In genomic region chr14:100275214-100275613, GRCh38 we compare ENCODE assay signal across 23 cellular contexts. TPM values are rescaled to one million over a fixed set of nuclear protein-coding genes. Genes with fewer than 3 reads are reported as not detected.
DNase-seq lines count a peak whose midpoint lies in the region; ATAC-seq and TF ChIP-seq lines count a peak whose summit lies in the region.
"Had no signal": no experiment of that assay in that cellular context is flagged by ENCODE, and none has a peak within 500 bp of the region (broad histone marks: within the 10 kb centered on the region; RNA-seq: fewer than 3 reads in every experiment).

No MANE protein-coding gene starts in this region.

- ATAC-seq in T-cell (replicated peaks in 1 of 4) (no peak), HG02852 (IDR thresholded peaks at IDR 0.05; ENCODE audit: unreplicated experiment) (no peak)
- peak; percentile 52 for ATAC-seq in stimulated activated naive CD8-positive, alpha-beta T cell treated with anti-CD3 and anti-CD28 coated beads, Interleukin-15, amount 100 ng/mL, for 72 hours
- ATAC-seq: gastroesophageal sphincter had no signal

- TF ChIP-seq POLR2A in testis (IDR thresholded peaks at IDR 0.05) = no peak

- peaks cover 67% of the 10 kb centered on the region for H3K4me1 Mint-ChIP-seq in activated naive CD4-positive, alpha-beta T cell treated with anti-CD3 and anti-CD28 coated beads, Interleukin-2, amount 50 U/mL, for 24 hours
- peaks cover 41 to 70% (median 70%) of the 10 kb centered on the region in 3 donors for H3K4me1 Mint-ChIP-seq in T-cell
- H3K4me1 Mint-ChIP-seq in stimulated activated naive CD8-positive, alpha-beta T cell treated with anti-CD3 and anti-CD28 coated beads, Interleukin-15, amount 100 ng/mL, for 72 hours = peaks cover 58% of the 10 kb centered on the region

- no peak overlapping the region for H3K27ac ChIP-seq in iPS-18a (ENCODE audit: low read length)
- no peak overlapping the region for H3K27ac ChIP-seq in testis

- H3K4me1 ChIP-seq in iPS-18a (ENCODE audit: control insufficient read depth, low read depth, low read length) = peaks cover 14% of the 10 kb centered on the region
- H3K4me1 ChIP-seq in testis = no peaks in the 10 kb centered on the region

- H3K9me3 ChIP-seq in iPS-18a (ENCODE audit: control insufficient read depth, low read depth, low read length) = no peaks in the 10 kb centered on the region
- no peaks in the 10 kb centered on the region for H3K9me3 ChIP-seq in testis
- H3K9me3 ChIP-seq: gastroesophageal sphincter had no signal

- POLR2A ChIA-PET in T-cell (lab: Charles Lee) = no interaction called here

- H3K9ac ChIP-seq in iPS-18a (ENCODE audit: low read length) = peak overlapping the region; percentile 8

- peak overlapping the region; percentile 81 for H3K27ac Mint-ChIP-seq in activated naive CD4-positive, alpha-beta T cell treated with anti-CD3 and anti-CD28 coated beads, Interleukin-2, amount 50 U/mL, for 24 hours
- peak overlapping the region; percentile 70 to 71 for H3K27ac Mint-ChIP-seq in T-cell
- peak overlapping the region in 1 of 2 donors; percentile 44 for H3K27ac Mint-ChIP-seq in stimulated activated naive CD8-positive, alpha-beta T cell treated with anti-CD3 and anti-CD28 coated beads, Interleukin-15, amount 100 ng/mL, for 72 hours

- H3K27me3 ChIP-seq in iPS-18a (ENCODE audit: control insufficient read depth, insufficient read depth, low read length) = no peaks in the 10 kb centered on the region
- no peaks in the 10 kb centered on the region for H3K27me3 ChIP-seq in testis
- H3K27me3 ChIP-seq: gastroesophageal sphincter had no signal

- CTCF ChIA-PET in T-cell (lab: Charles Lee) = no interaction called here

- no peak for TF ChIP-seq CTCF in testis (IDR thresholded peaks at IDR 0.05)

- 74 to 75% methylated on average over 7 of the region's 7 CpGs for WGBS in testis, 2 donors

- no peak overlapping the region for H3K4me3 Mint-ChIP-seq in activated naive CD4-positive, alpha-beta T cell treated with anti-CD3 and anti-CD28 coated beads, Interleukin-2, amount 50 U/mL, for 24 hours
- H3K4me3 Mint-ChIP-seq in T-cell = no peak overlapping the region
- no peak overlapping the region for H3K4me3 Mint-ChIP-seq in stimulated activated naive CD8-positive, alpha-beta T cell treated with anti-CD3 and anti-CD28 coated beads, Interleukin-15, amount 100 ng/mL, for 72 hours
- H3K4me3 Mint-ChIP-seq: T-helper 1 cell treated with Interleukin-12 subunit alpha and Interleukin-12 subunit beta and Interleukin-4 antibody, amounts not matched to agents 30 μg/mL and 1 μg/mL, for 36 hours had no signal

- no peaks in the 10 kb centered on the region for H3K9me3 Mint-ChIP-seq in activated naive CD4-positive, alpha-beta T cell treated with anti-CD3 and anti-CD28 coated beads, Interleukin-2, amount 50 U/mL, for 24 hours
- no peaks in the 10 kb centered on the region for H3K9me3 Mint-ChIP-seq in T-cell
- H3K9me3 Mint-ChIP-seq in stimulated activated naive CD8-positive, alpha-beta T cell treated with anti-CD3 and anti-CD28 coated beads, Interleukin-15, amount 100 ng/mL, for 72 hours = no peaks in the 10 kb centered on the region
- H3K9me3 Mint-ChIP-seq: T-helper 1 cell treated with Interleukin-12 subunit alpha and Interleukin-12 subunit beta and Interleukin-4 antibody, amounts not matched to agents 30 μg/mL and 1 μg/mL, for 36 hours had no signal

- no peak for DNase-seq in activated naive CD4-positive, alpha-beta T cell (lab: John Stamatoyannopoulos, UW)
- no peak for DNase-seq in T-cell
- DNase-seq in stimulated activated naive CD8-positive, alpha-beta T cell treated with anti-CD3 and anti-CD28 coated beads, Interleukin-15, amount 100 ng/mL, for 72 hours = no peak
- DNase-seq in putamen (ENCODE audit: low spot score) = no peak
- DNase-seq in testis = no peak
- DNase-seq: activated CD4-positive, CD25-positive, alpha-beta regulatory T cell treated with anti-CD3 and anti-CD28 coated beads, Interleukin-2, amount 50 U/mL, for 72 hours; anterior cingulate cortex; GDM1; NCI-H146; NCI-H446 treated with DMSO at 0.1 percent for 48 hours; Right ventricle myocardium superior; stimulated activated CD4-positive, alpha-beta T cell treated with anti-CD3 and anti-CD28 coated beads, Interleukin-15, amount 100 ng/mL, for 24 hours had no signal

- no peaks in the 10 kb centered on the region for H3K27me3 Mint-ChIP-seq in activated naive CD4-positive, alpha-beta T cell treated with anti-CD3 and anti-CD28 coated beads, Interleukin-2, amount 50 U/mL, for 24 hours
- H3K27me3 Mint-ChIP-seq in T-cell = no peaks in the 10 kb centered on the region
- H3K27me3 Mint-ChIP-seq in stimulated activated naive CD8-positive, alpha-beta T cell treated with anti-CD3 and anti-CD28 coated beads, Interleukin-15, amount 100 ng/mL, for 72 hours = no peaks in the 10 kb centered on the region

- H3K36me3 ChIP-seq in iPS-18a (ENCODE audit: control insufficient read depth, low read depth, low read length) (peaks cover 20% of the 10 kb centered on the region), testis (ENCODE audit: low read depth, missing control alignments) (no peaks in the 10 kb centered on the region)

- peaks cover 2% of the 10 kb centered on the region for H3K36me3 Mint-ChIP-seq in activated naive CD4-positive, alpha-beta T cell treated with anti-CD3 and anti-CD28 coated beads, Interleukin-2, amount 50 U/mL, for 24 hours
- H3K36me3 Mint-ChIP-seq in T-cell = peaks cover 22% of the 10 kb centered on the region

- intact Hi-C loops in testis (cut with DNase I; ENCODE audit: low total_unique reads) = no loop called here

- H3K4me3 ChIP-seq in iPS-18a (ENCODE audit: low read length) (no peak overlapping the region), testis (no peak overlapping the region)
- H3K4me3 ChIP-seq: gastroesophageal sphincter had no signal

RNA-seq across cellular contexts. Expression of gene SLC25A29, which starts 31.0 kb away (rescaled TPM):
- 10 to 100 TPM in 4 of 5 donors, 1 to 10 TPM in 1; 4.7 to 74.1 (median 33.4) TPM for total RNA-seq in T-cell
- total RNA-seq in testis = 100 to 1,000 TPM; 185 to 322 TPM
- polyA plus RNA-seq in testis (ENCODE audit: insufficient read depth, low read depth, low replicate concordance) = 72.3 TPM

RNA-seq across cellular contexts. Expression of gene YY1, which starts 36.3 kb away (rescaled TPM):
- total RNA-seq in T-cell (10 to 100 TPM; 67.5 to 86.5 (median 74.2) TPM), testis (10 to 100 TPM; 58.1 to 68.2 TPM)
- polyA plus RNA-seq in testis (ENCODE audit: insufficient read depth, low read depth, low replicate concordance) = 74.2 TPM

RNA-seq across cellular contexts. Expression of gene SLC25A47, which starts 47.9 kb away (rescaled TPM):
- under 1 TPM in 1 of 5 donors, not detected in 4; 0.16 TPM for total RNA-seq in T-cell
- under 1 TPM; 0.37 to 0.87 TPM for total RNA-seq in testis
- 0.78 TPM for polyA plus RNA-seq in testis (ENCODE audit: insufficient read depth, low read depth, low replicate concordance)
- total RNA-seq: epithelial cell of proximal tubule, H4, M059J, myocyte, renal cortical epithelial cell, Right ventricle myocardium superior, subcutaneous adipose tissue had no signal
